Comparison of ENCODE assay signal across 8 cellular contexts in genomic region chr12:104458645-104459555, GRCh38. TPM values are rescaled to one million over a fixed set of nuclear protein-coding genes. Genes with fewer than 3 reads are reported as not detected.
A peak's percentile ranks its signal among the peaks of the same experiment; 100 is the strongest.
DNase-seq lines count a peak whose midpoint lies in the region; TF ChIP-seq lines count a peak whose summit lies in the region.

No MANE protein-coding gene starts in this region.

- whole genome bisulfite sequencing in esophagus squamous epithelium, 2 donors = 11 to 21% methylated on average over 24 to 25 of the region's 30 CpGs

- DNase-seq in AG08396 (ENCODE audit: low spot score) (peak; percentile 33), GM19238 (ENCODE audit: insufficient read length, low spot score) (peak; percentile 19), esophagus squamous epithelium (lab: John Stamatoyannopoulos, UW) (no peak), neural progenitor cell (ENCODE audit: low spot score) (peak; percentile 28), NCI-H345 treated with DMSO at 0.1 percent for 48 hours (lab: John Stamatoyannopoulos, UW; ENCODE audit: unreplicated experiment) (no peak), NCI-H446 treated with DMSO at 0.1 percent for 48 hours (lab: John Stamatoyannopoulos, UW) (no peak), NCI-H2081 (lab: John Stamatoyannopoulos, UW) (no peak)
- peak; percentile 25 for DNase-seq in activated CD4-positive, alpha-beta T cell treated with anti-CD3 and anti-CD28 coated beads for 48 hours

- peaks cover 0 to 79% (median 37%) of the 10 kb centered on the region in 3 donors for H3K4me1 ChIP-seq in esophagus squamous epithelium
- H3K4me1 ChIP-seq in neural progenitor cell = peaks cover 31% of the 10 kb centered on the region

- no peaks in the 10 kb centered on the region for H3K36me3 ChIP-seq in esophagus squamous epithelium
- no peaks in the 10 kb centered on the region for H3K36me3 ChIP-seq in neural progenitor cell

- peak overlapping the region; percentile 39 for H2AFZ ChIP-seq in neural progenitor cell (replicated peaks)

- H3K79me2 ChIP-seq in neural progenitor cell (ENCODE audit: low read depth) = peaks cover 49% of the 10 kb centered on the region

- H3K27me3 Mint-ChIP-seq in neural progenitor cell (ENCODE audit: insufficient read depth, low read depth) = peaks cover 5% of the 10 kb centered on the region

- TF ChIP-seq POLR2A in esophagus squamous epithelium (IDR thresholded peaks at IDR 0.05) = peak in 1 of 4 donors; percentile 8

- peak overlapping the region; percentile 65 to 88 (median 77) for H3K27ac ChIP-seq in esophagus squamous epithelium
- H3K27ac ChIP-seq in neural progenitor cell = no peak overlapping the region

- H3K9me3 ChIP-seq in esophagus squamous epithelium (no peaks in the 10 kb centered on the region), neural progenitor cell (ENCODE audit: low read depth) (no peaks in the 10 kb centered on the region)

- H3K27me3 ChIP-seq in esophagus squamous epithelium = no peaks in the 10 kb centered on the region
- peaks cover 27% of the 10 kb centered on the region for H3K27me3 ChIP-seq in neural progenitor cell

- no peak for TF ChIP-seq CTCF in esophagus squamous epithelium (IDR thresholded peaks at IDR 0.05)
- no peak for TF ChIP-seq CTCF in neural progenitor cell (IDR thresholded peaks at IDR 0.05)

- intact Hi-C loops in esophagus squamous epithelium (cut with DNase I) = no loop called here

- no peak overlapping the region for H3K9ac ChIP-seq in neural progenitor cell

- no peaks in the 10 kb centered on the region for H3K9me3 Mint-ChIP-seq in neural progenitor cell

- peaks cover 13% of the 10 kb centered on the region for H3F3A ChIP-seq in neural progenitor cell (ENCODE audit: low read depth)

- H3K4me3 ChIP-seq in esophagus squamous epithelium = peak overlapping the region; percentile 62 to 91 (median 74)
- peak overlapping the region; percentile 87 for H3K4me3 ChIP-seq in neural progenitor cell

- H3K36me3 Mint-ChIP-seq in neural progenitor cell = peaks cover 9% of the 10 kb centered on the region

- H3K27ac Mint-ChIP-seq in neural progenitor cell = peak overlapping the region; percentile 48

- H4K20me1 ChIP-seq in neural progenitor cell (ENCODE audit: low read depth) = peaks cover 49% of the 10 kb centered on the region

- peak overlapping the region; percentile 99 for H3K4me2 ChIP-seq in neural progenitor cell

- peaks cover 39% of the 10 kb centered on the region for H3K4me1 Mint-ChIP-seq in neural progenitor cell

- H3K4me3 Mint-ChIP-seq in neural progenitor cell = peak overlapping the region; percentile 98

RNA-seq across cellular contexts. Expression of gene CHST11, which starts 2.2 kb away (rescaled TPM):
- total RNA-seq in esophagus squamous epithelium (10 to 100 TPM in 2 of 4 donors, 1 to 10 TPM in 2; 6.3 to 12.6 (median 10.3) TPM), neural progenitor cell (ENCODE audit: low replicate concordance) (7.7 and 10.2 TPM in 2 replicates)

Comparison
In these comparisons a context has a peak if more than half of its experiments do, and no peak if none do; other contexts are left out.
1. DNase-seq: peak in AG08396 (single experiment), GM19238 (single experiment), activated CD4-positive, alpha-beta T cell treated with anti-CD3 and anti-CD28 coated beads for 48 hours (single experiment) and neural progenitor cell (single experiment); none in esophagus squamous epithelium (single experiment), NCI-H345 treated with DMSO at 0.1 percent for 48 hours (single experiment), NCI-H446 treated with DMSO at 0.1 percent for 48 hours (single experiment) and NCI-H2081 (0 of 2).